In genomic region chr1:118290571-118290970, GRCh38 we compare ENCODE assay signal across 19 cellular contexts.
"Had no signal": no experiment of that assay in that cellular context is flagged by ENCODE, and none has a peak within 500 bp of the region (broad histone marks: within the 10 kb centered on the region; RNA-seq: fewer than 3 reads in every experiment).

No MANE protein-coding gene starts in this region.

- H3K36me3 ChIP-seq: adrenal gland, left lung, pancreas, right lobe of liver, transverse colon, vagina had no signal

- H3K4me1 Mint-ChIP-seq: central memory CD8-positive, alpha-beta T cell; immature natural killer cell; stimulated activated naive B cell treated with anti-CD40 and anti-IgM and Interleukin-4, amounts not matched to agents 10 μg/mL and 1 μg/mL and 100 μg/mL, for 72 hours had no signal

- H3K9me3 ChIP-seq: adrenal gland, left lung, pancreas, right lobe of liver, transverse colon, vagina had no signal

- H3K4me3 Mint-ChIP-seq: central memory CD8-positive, alpha-beta T cell; effector memory CD8-positive, alpha-beta T cell; immature natural killer cell; nephron progenitor cell; stimulated activated naive B cell treated with anti-CD40 and anti-IgM and Interleukin-4, amounts not matched to agents 10 μg/mL and 1 μg/mL and 100 μg/mL, for 72 hours; WTC11 had no signal

- H3K4me2 ChIP-seq: smooth muscle cell had no signal

- DNase-seq: activated gamma-delta T cell treated with Interleukin-2 at 50 U/mL for 16 hours; activated T-cell treated with anti-CD3 and anti-CD28 coated beads, Interleukin-2, amount 50 U/mL, for 1 hour; dorsolateral prefrontal cortex; effector memory CD8-positive, alpha-beta T cell; immature natural killer cell; mammary epithelial cell; nephron progenitor cell; pancreas; right lobe of liver; stimulated activated CD4-positive, alpha-beta T cell treated with anti-CD3 and anti-CD28 coated beads, Interleukin-15, amount 100 ng/mL, for 24 hours; stimulated activated naive B cell treated with anti-CD40 and anti-IgM and Interleukin-4, amounts not matched to agents 10 μg/mL and 1 μg/mL and 100 μg/mL, for 72 hours; transverse colon had no signal

- H3K4me3 ChIP-seq: adrenal gland, dorsolateral prefrontal cortex, left lung, pancreas, right lobe of liver, smooth muscle cell, transverse colon, vagina had no signal

- H3K27ac ChIP-seq: adrenal gland, dorsolateral prefrontal cortex, left lung, pancreas, right lobe of liver, transverse colon, vagina had no signal

- H3K27ac Mint-ChIP-seq: activated naive CD4-positive, alpha-beta T cell treated with anti-CD3 and anti-CD28 coated beads, Interleukin-2, amount 50 U/mL, for 72 hours; effector memory CD8-positive, alpha-beta T cell; immature natural killer cell; stimulated activated naive B cell treated with anti-CD40 and anti-IgM and Interleukin-4, amounts not matched to agents 10 μg/mL and 1 μg/mL and 100 μg/mL, for 72 hours; WTC11 had no signal

- H3K27me3 ChIP-seq: adrenal gland, dorsolateral prefrontal cortex, left lung, pancreas, right lobe of liver, transverse colon, vagina had no signal

- H3K27me3 Mint-ChIP-seq: central memory CD8-positive, alpha-beta T cell; effector memory CD8-positive, alpha-beta T cell; stimulated activated naive B cell treated with anti-CD40 and anti-IgM and Interleukin-4, amounts not matched to agents 10 μg/mL and 1 μg/mL and 100 μg/mL, for 72 hours had no signal

- H3K9me3 Mint-ChIP-seq: WTC11 had no signal

- H3K36me3 Mint-ChIP-seq: activated naive CD4-positive, alpha-beta T cell treated with anti-CD3 and anti-CD28 coated beads, Interleukin-2, amount 50 U/mL, for 72 hours; immature natural killer cell; stimulated activated naive B cell treated with anti-CD40 and anti-IgM and Interleukin-4, amounts not matched to agents 10 μg/mL and 1 μg/mL and 100 μg/mL, for 72 hours; WTC11 had no signal

- H3K4me1 ChIP-seq: adrenal gland, left lung, pancreas, right lobe of liver, transverse colon, vagina had no signal
